In the genomic region with DNA sequence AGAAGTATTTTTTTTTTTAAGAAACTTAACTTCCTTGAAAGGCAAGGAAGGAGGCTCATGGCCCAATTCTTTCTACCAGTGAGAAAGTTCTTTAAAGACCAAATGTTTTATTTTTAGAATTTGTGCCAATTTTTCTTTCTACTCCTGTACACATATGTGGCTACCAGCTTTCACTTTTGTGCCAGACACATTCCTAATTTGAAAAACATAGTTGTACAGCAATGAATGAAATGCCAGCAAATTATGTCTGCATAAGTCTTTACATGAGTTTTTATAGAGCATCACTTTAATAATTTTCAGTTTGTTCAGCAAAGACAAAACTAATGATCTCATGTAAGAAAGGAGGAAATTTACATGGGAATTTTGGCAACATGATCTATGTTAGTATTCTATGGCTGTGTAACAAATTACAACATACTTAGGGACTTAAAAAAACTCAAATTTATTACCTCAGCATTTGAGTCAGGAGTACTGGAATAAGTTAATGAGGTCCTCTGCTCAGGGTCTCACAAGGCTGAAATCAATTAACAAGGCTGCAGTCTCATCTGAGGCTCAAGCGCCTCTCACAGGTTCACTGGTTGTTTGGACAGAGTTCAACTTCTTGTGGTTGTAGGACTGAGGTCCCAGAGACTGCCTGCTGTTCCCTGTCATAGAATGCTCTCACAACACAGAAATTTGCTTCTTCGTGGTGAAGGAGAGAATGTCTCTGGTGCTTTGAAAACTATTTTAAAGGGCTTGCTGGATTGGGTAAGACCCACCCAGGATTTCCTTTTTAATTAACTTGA, we compare ENCODE assay signal across 20 cellular contexts.
A peak's percentile ranks its signal among the peaks of the same experiment; 100 is the strongest.
DNase-seq lines count a peak whose midpoint lies in the region; ATAC-seq and TF ChIP-seq lines count a peak whose summit lies in the region.
"Had no signal": no experiment of that assay in that cellular context is flagged by ENCODE, and none has a peak within 500 bp of the region (broad histone marks: within the 10 kb centered on the region; RNA-seq: fewer than 3 reads in every experiment).

No MANE protein-coding gene starts in this region.

- H3K4me3 ChIP-seq in adipocyte (ENCODE audit: low read length) (no peak overlapping the region), fibroblast of lung (replicated peaks in 1 of 4; ENCODE audit: control extremely low read depth in 1 of 4, insufficient read depth in 1 of 4, low read depth in 3 of 4, low read length in 4 of 4) (no peak overlapping the region), mesenchymal stem cell (ENCODE audit: insufficient read depth in 1 of 2, low read depth in 1 of 2, low read length in 2 of 2) (no peak overlapping the region)
- H3K4me3 ChIP-seq: A549; BLaER1 treated with 17β-estradiol and CSF1 and Interleukin-3, amounts not matched to agents 10 nM and 100 nM; HAP-1; Peyer's patch had no signal

- H3K27me3 ChIP-seq in adipocyte (replicated peaks; ENCODE audit: control insufficient read depth, insufficient read depth, low read length) (no peaks in the 10 kb centered on the region), fibroblast of lung (ENCODE audit: control insufficient read depth, insufficient read depth, low read length) (no peaks in the 10 kb centered on the region), mesenchymal stem cell (ENCODE audit: control insufficient read depth in 1 of 2, insufficient read depth in 1 of 2, low read length in 2 of 2) (no peaks in the 10 kb centered on the region)
- H3K27me3 ChIP-seq in CD4-positive, alpha-beta T cell (ENCODE audit: control insufficient read depth, insufficient read depth, low read length): no peaks in the 10 kb centered on the region
- H3K27me3 ChIP-seq: BLaER1 treated with 17β-estradiol and CSF1 and Interleukin-3, amounts not matched to agents 10 nM and 100 nM; Peyer's patch had no signal

- POLR2A ChIA-PET in CD4-positive, alpha-beta T cell (lab: Charles Lee): no interaction called here

- H3K36me3 ChIP-seq in adipocyte (ENCODE audit: control insufficient read depth, insufficient read depth, low read length, severe bottlenecking) (no peaks in the 10 kb centered on the region), fibroblast of lung (ENCODE audit: control insufficient read depth, insufficient read depth, low read length) (no peaks in the 10 kb centered on the region), mesenchymal stem cell (ENCODE audit: control insufficient read depth in 1 of 2, insufficient read depth in 2 of 2, low read depth in 1 of 2, low read length in 2 of 2) (no peaks in the 10 kb centered on the region)
- H3K36me3 ChIP-seq: BLaER1 treated with 17β-estradiol and CSF1 and Interleukin-3, amounts not matched to agents 10 nM and 100 nM; HAP-1; Peyer's patch had no signal

- H3K4me3 Mint-ChIP-seq in CD4-positive, alpha-beta T cell: no peak overlapping the region
- H3K4me3 Mint-ChIP-seq: CD8-positive, alpha-beta memory T cell had no signal

- H3K79me1 ChIP-seq in mesenchymal stem cell (replicated peaks; ENCODE audit: low read length, poor library complexity, severe bottlenecking): no peaks in the 10 kb centered on the region

- peaks cover 10% of the 10 kb centered on the region for H3K9me3 ChIP-seq in adipocyte (ENCODE audit: control insufficient read depth, low read length)
- no peaks in the 10 kb centered on the region for H3K9me3 ChIP-seq in fibroblast of lung (ENCODE audit: control insufficient read depth, insufficient read depth, low read depth, low read length)
- H3K9me3 ChIP-seq in mesenchymal stem cell (ENCODE audit: control insufficient read depth, low read length): peaks cover 15% of the 10 kb centered on the region
- peaks cover 9% of the 10 kb centered on the region for H3K9me3 ChIP-seq in CD4-positive, alpha-beta T cell (ENCODE audit: control insufficient read depth, low read length)
- H3K9me3 ChIP-seq: A549, HAP-1, Peyer's patch, SK-N-SH had no signal

- H2BK5ac ChIP-seq in mesenchymal stem cell (ENCODE audit: low read depth, low read length, poor library complexity, severe bottlenecking): no peak overlapping the region

- no peaks in the 10 kb centered on the region for H3K4me1 Mint-ChIP-seq in CD4-positive, alpha-beta T cell (ENCODE audit: low read depth)
- H3K4me1 Mint-ChIP-seq: CD8-positive, alpha-beta memory T cell had no signal

- H3K9ac ChIP-seq in adipocyte (ENCODE audit: low read length) (no peak overlapping the region), fibroblast of lung (ENCODE audit: insufficient read depth, low read length) (no peak overlapping the region), mesenchymal stem cell (ENCODE audit: low read length) (no peak overlapping the region)
- H3K9ac ChIP-seq: BLaER1 treated with 17β-estradiol and CSF1 and Interleukin-3, amounts not matched to agents 10 nM and 100 nM; KMS-11; SK-N-SH had no signal

- H2AFZ ChIP-seq in fibroblast of lung (ENCODE audit: low read length) (no peak overlapping the region), mesenchymal stem cell (ENCODE audit: low read depth, low read length) (no peak overlapping the region)

- H3K14ac ChIP-seq in mesenchymal stem cell (ENCODE audit: low read length in 2 of 2): no peak overlapping the region

- no peak overlapping the region for H3K27ac ChIP-seq in fibroblast of lung (ENCODE audit: insufficient read depth, low read length)
- H3K27ac ChIP-seq in mesenchymal stem cell (ENCODE audit: low read length, poor library complexity, severe bottlenecking): no peak overlapping the region
- H3K27ac ChIP-seq in CD4-positive, alpha-beta T cell (ENCODE audit: low read depth, low read length): no peak overlapping the region
- H3K27ac ChIP-seq: A549; BLaER1 treated with 17β-estradiol and CSF1 and Interleukin-3, amounts not matched to agents 10 nM and 100 nM; HL-60; KMS-11; Peyer's patch had no signal

- no peak overlapping the region for H4K8ac ChIP-seq in mesenchymal stem cell (ENCODE audit: low read length)

- no peaks in the 10 kb centered on the region for H3K36me3 Mint-ChIP-seq in CD4-positive, alpha-beta T cell (ENCODE audit: low read depth)
- H3K36me3 Mint-ChIP-seq: CD8-positive, alpha-beta memory T cell had no signal

- no peak for TF ChIP-seq CTCF in fibroblast of lung (conservative IDR thresholded peaks at IDR 0.05 in 1 of 2, IDR thresholded peaks at IDR 0.05 in 1 of 2; ENCODE audit: low read depth in 1 of 2, low read length in 2 of 2)
- no peak for TF ChIP-seq CTCF in CD4-positive, alpha-beta T cell (IDR thresholded peaks at IDR 0.05)

- no peak overlapping the region for H3K23ac ChIP-seq in mesenchymal stem cell (ENCODE audit: low read length in 2 of 2)

- H4K91ac ChIP-seq in mesenchymal stem cell (ENCODE audit: low read length): no peak overlapping the region

- no peak overlapping the region for H2AK5ac ChIP-seq in mesenchymal stem cell (ENCODE audit: low read length, severe bottlenecking)

- no peak overlapping the region for H3K4me2 ChIP-seq in fibroblast of lung (ENCODE audit: extremely low read depth, insufficient read depth, low read length)
- no peak overlapping the region for H3K4me2 ChIP-seq in mesenchymal stem cell (ENCODE audit: low read length, poor library complexity, severe bottlenecking)
- H3K4me2 ChIP-seq: A549; BLaER1 treated with 17β-estradiol and CSF1 and Interleukin-3, amounts not matched to agents 10 nM and 100 nM; KMS-11; SK-N-SH had no signal

- H3K79me2 ChIP-seq in fibroblast of lung (ENCODE audit: control insufficient read depth, insufficient read depth, low read length): no peaks in the 10 kb centered on the region

- H4K20me1 ChIP-seq in fibroblast of lung (ENCODE audit: control insufficient read depth, extremely low read depth, insufficient read depth, low read length): no peaks in the 10 kb centered on the region
- H4K20me1 ChIP-seq: BLaER1 treated with 17β-estradiol and CSF1 and Interleukin-3, amounts not matched to agents 10 nM and 100 nM had no signal

- H3K27me3 Mint-ChIP-seq in CD4-positive, alpha-beta T cell: no peaks in the 10 kb centered on the region
- H3K27me3 Mint-ChIP-seq: CD8-positive, alpha-beta memory T cell had no signal

- H2BK15ac ChIP-seq in mesenchymal stem cell (ENCODE audit: low read depth, poor library complexity, severe bottlenecking): no peak overlapping the region

- ATAC-seq in GM21381 (IDR thresholded peaks at IDR 0.05; ENCODE audit: unreplicated experiment): no peak
- ATAC-seq in CD4-positive, alpha-beta T cell (ENCODE audit: poor library complexity): no peak
- ATAC-seq: A549, Right ventricle myocardium inferior had no signal

- intact Hi-C loops in CD4-positive, alpha-beta T cell (cut with DNase I, micrococcal nuclease): no loop called here

- no peaks in the 10 kb centered on the region for H3K4me1 ChIP-seq in adipocyte (ENCODE audit: control insufficient read depth, insufficient read depth, low read length)
- H3K4me1 ChIP-seq in fibroblast of lung (ENCODE audit: control insufficient read depth, extremely low read depth, insufficient read depth, low read length): no peaks in the 10 kb centered on the region
- no peaks in the 10 kb centered on the region for H3K4me1 ChIP-seq in mesenchymal stem cell (ENCODE audit: control insufficient read depth, insufficient read depth, low read depth, low read length)
- H3K4me1 ChIP-seq: A549; BLaER1 treated with 17β-estradiol and CSF1 and Interleukin-3, amounts not matched to agents 10 nM and 100 nM; HAP-1; Peyer's patch had no signal

- 92% methylated on average over 1 of the region's 2 CpGs for WGBS in mesenchymal stem cell

- H3K27ac Mint-ChIP-seq in CD4-positive, alpha-beta T cell: no peak overlapping the region
- H3K27ac Mint-ChIP-seq: CD8-positive, alpha-beta memory T cell had no signal

- peak; percentile 2 for DNase-seq in GM03348 (ENCODE audit: low spot score)
- peak; percentile 35 for DNase-seq in adipocyte (ENCODE audit: low read depth)
- DNase-seq in fibroblast of lung (ENCODE audit: low read depth in 2 of 2): peak; percentile 1 to 45
- DNase-seq in mesenchymal stem cell: peak; percentile 2
- no peak for DNase-seq in RKO (ENCODE audit: low spot score)
- DNase-seq in CD4-positive, alpha-beta T cell: no peak
- DNase-seq: CD8-positive, alpha-beta memory T cell; NCI-H1048; NCI-H1436 treated with DMSO at 0.1 percent for 48 hours; NCI-H2029 treated with DMSO at 0.1 percent for 48 hours; NCI-H2171; Peyer's patch; SK-N-SH had no signal

- CTCF ChIA-PET in CD4-positive, alpha-beta T cell (lab: Charles Lee): no interaction called here

- peaks cover 7% of the 10 kb centered on the region for H3K9me3 Mint-ChIP-seq in CD4-positive, alpha-beta T cell

- no peak overlapping the region for H2BK12ac ChIP-seq in mesenchymal stem cell (ENCODE audit: low read length in 2 of 2)

- no peak overlapping the region for H2BK120ac ChIP-seq in mesenchymal stem cell (ENCODE audit: low read depth, low read length)

- H3K18ac ChIP-seq in mesenchymal stem cell (ENCODE audit: low read depth in 1 of 2, low read length in 2 of 2): no peak overlapping the region

- no peak overlapping the region for H3K4ac ChIP-seq in mesenchymal stem cell (ENCODE audit: low read depth in 1 of 2, low read length in 2 of 2)

Comparison
In these comparisons a context has a peak if more than half of its experiments do, and no peak if none do; other contexts are left out.
1. DNase-seq: peak in GM03348 (single experiment), adipocyte (single experiment), fibroblast of lung (2 of 2) and mesenchymal stem cell (single experiment); none in RKO (single experiment) and CD4-positive, alpha-beta T cell (0 of 10).